Comparison of ENCODE assay signal across 9 cellular contexts in the genomic region with DNA sequence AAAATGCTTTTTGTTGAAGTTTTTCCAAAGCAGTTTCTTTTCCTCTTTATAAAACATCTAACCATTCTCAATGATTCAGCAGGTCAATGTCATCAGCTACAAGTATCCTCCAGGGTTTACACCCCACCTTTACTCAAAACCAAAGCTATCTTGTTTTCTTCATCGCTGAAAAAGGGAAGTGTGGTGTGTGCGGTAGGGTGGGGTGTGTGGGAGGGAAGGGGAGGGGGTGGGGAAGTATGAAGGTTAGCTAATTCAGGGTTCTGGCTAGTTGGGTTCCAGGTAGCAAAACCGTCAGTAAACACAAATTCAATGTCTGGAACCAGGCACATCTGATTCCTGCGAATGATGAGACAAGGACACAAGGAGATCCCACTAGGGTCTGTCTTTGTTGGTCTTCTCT.
DNase-seq lines count a peak whose midpoint lies in the region.
"Had no signal": no experiment of that assay in that cellular context is flagged by ENCODE, and none has a peak within 500 bp of the region (broad histone marks: within the 10 kb centered on the region; RNA-seq: fewer than 3 reads in every experiment).

No MANE protein-coding gene starts in this region.

- DNase-seq in stimulated activated CD8-positive, alpha-beta memory T cell treated with anti-CD3 and anti-CD28 coated beads, Interleukin-15, amount 100 ng/mL, for 48 hours (ENCODE audit: low read depth in 2 of 2) = peak; percentile 42 to 47
- DNase-seq in stimulated activated CD8-positive, alpha-beta memory T cell treated with anti-CD3 and anti-CD28 coated beads, Interleukin-4, amount 100 ng/mL, for 48 hours = no peak
- DNase-seq in KG1 (lab: John Stamatoyannopoulos, UW) (peak; percentile 37), RPMI8226 (no peak), NCI-H1092 (lab: John Stamatoyannopoulos, UW) (no peak), NCI-H774 (lab: John Stamatoyannopoulos, UW) (no peak), cerebellar cortex (ENCODE audit: low spot score) (no peak)
- peak; percentile 32 for DNase-seq in activated T-helper 9 cell treated with anti-CD3 and anti-CD28 coated beads, Interleukin-2, amount 50 U/mL, for 16 hours (ENCODE audit: low read depth)
- DNase-seq: left lung had no signal

Comparison
In these comparisons a context has a peak if more than half of its experiments do, and no peak if none do; other contexts are left out.
1. DNase-seq: peak in stimulated activated CD8-positive, alpha-beta memory T cell treated with anti-CD3 and anti-CD28 coated beads, Interleukin-15, amount 100 ng/mL, for 48 hours (2 of 2), KG1 (single experiment) and activated T-helper 9 cell treated with anti-CD3 and anti-CD28 coated beads, Interleukin-2, amount 50 U/mL, for 16 hours (single experiment); none in stimulated activated CD8-positive, alpha-beta memory T cell treated with anti-CD3 and anti-CD28 coated beads, Interleukin-4, amount 100 ng/mL, for 48 hours (single experiment), RPMI8226 (single experiment), NCI-H1092 (single experiment), NCI-H774 (single experiment) and cerebellar cortex (single experiment).